In genomic region chr7:44139311-44140010, GRCh38 we compare ENCODE assay signal across 23 cellular contexts. TPM values are rescaled to one million over a fixed set of nuclear protein-coding genes. Genes with fewer than 3 reads are reported as not detected.
"Had no signal": no experiment of that assay in that cellular context is flagged by ENCODE, and none has a peak within 500 bp of the region (broad histone marks: within the 10 kb centered on the region; RNA-seq: fewer than 3 reads in every experiment).

No MANE protein-coding gene starts in this region.

- H3K4me3 Mint-ChIP-seq: nephron; stimulated activated effector memory CD8-positive, alpha-beta T cell treated with anti-CD3 and anti-CD28 coated beads, Interleukin-12 subunit alpha, Interleukin-12 subunit beta, amount 100 ng/mL, for 72 hours; stimulated activated naive CD8-positive, alpha-beta T cell treated with anti-CD3 and anti-CD28 coated beads, Interleukin-15, Interleukin-2, amounts not matched to agents 100 ng/mL and 50 ng/mL, for 24 hours had no signal

- H3K27me3 ChIP-seq: heart left ventricle, tibial artery, upper lobe of left lung had no signal

- H3K9me3 Mint-ChIP-seq: naive B cell; nephron; stimulated activated effector memory CD8-positive, alpha-beta T cell treated with anti-CD3 and anti-CD28 coated beads, Interleukin-12 subunit alpha, Interleukin-12 subunit beta, amount 100 ng/mL, for 72 hours; stimulated activated naive CD8-positive, alpha-beta T cell treated with anti-CD3 and anti-CD28 coated beads, Interleukin-15, Interleukin-2, amounts not matched to agents 100 ng/mL and 50 ng/mL, for 24 hours had no signal

- H3K4me1 Mint-ChIP-seq: naive B cell; stimulated activated effector memory CD8-positive, alpha-beta T cell treated with anti-CD3 and anti-CD28 coated beads, Interleukin-12 subunit alpha, Interleukin-12 subunit beta, amount 100 ng/mL, for 72 hours had no signal

- H3K27ac Mint-ChIP-seq: nephron; stimulated activated effector memory CD8-positive, alpha-beta T cell treated with anti-CD3 and anti-CD28 coated beads, Interleukin-12 subunit alpha, Interleukin-12 subunit beta, amount 100 ng/mL, for 72 hours; stimulated activated naive CD8-positive, alpha-beta T cell treated with anti-CD3 and anti-CD28 coated beads, Interleukin-15, Interleukin-2, amounts not matched to agents 100 ng/mL and 50 ng/mL, for 24 hours had no signal

- H3K27ac ChIP-seq: coronary artery, left lung, tibial artery, upper lobe of left lung had no signal

- DNase-seq: caudate nucleus; effector CD4-positive, alpha-beta T cell; foreskin melanocyte; hypothalamus; left lung; mesendoderm; naive B cell; small intestine; stimulated activated CD4-positive, alpha-beta T cell treated with anti-CD3 and anti-CD28 coated beads, Interleukin-4, amount 100 ng/mL, for 1 hour; stimulated activated CD8-positive, alpha-beta memory T cell treated with anti-CD3 and anti-CD28 coated beads, Interleukin-4, amount 100 ng/mL, for 48 hours; tibial artery had no signal

- H3K36me3 Mint-ChIP-seq: naive B cell; stimulated activated effector memory CD8-positive, alpha-beta T cell treated with anti-CD3 and anti-CD28 coated beads, Interleukin-12 subunit alpha, Interleukin-12 subunit beta, amount 100 ng/mL, for 72 hours had no signal

- H3K27me3 Mint-ChIP-seq: naive B cell; stimulated activated naive CD8-positive, alpha-beta T cell treated with anti-CD3 and anti-CD28 coated beads, Interleukin-15, Interleukin-2, amounts not matched to agents 100 ng/mL and 50 ng/mL, for 24 hours had no signal

- H3K36me3 ChIP-seq: heart left ventricle, left lung, tibial artery, upper lobe of left lung had no signal

- H3K4me3 ChIP-seq: coronary artery, left lung, lung, tibial artery, upper lobe of left lung had no signal

- FAIRE-seq: islet of Langerhans, small intestine had no signal

- H3K4me1 ChIP-seq: left lung, tibial artery, upper lobe of left lung had no signal

- ATAC-seq: left lung; stimulated activated effector memory CD8-positive, alpha-beta T cell treated with anti-CD3 and anti-CD28 coated beads, Interleukin-12 subunit alpha, Interleukin-12 subunit beta, amount 100 ng/mL, for 72 hours had no signal

- H3K9me3 ChIP-seq: heart left ventricle, left lung, tibial artery, upper lobe of left lung had no signal

RNA-seq across cellular contexts. Expression of gene MYL7, which starts 1.7 kb away (rescaled TPM):
- total RNA-seq: chondrocyte, dermis microvascular lymphatic vessel endothelial cell, omental fat pad, pulmonary artery endothelial cell, upper lobe of left lung had no signal
